Comparison of ENCODE assay signal across 14 cellular contexts in genomic region chr3:127391436-127392145, GRCh38.
A peak's percentile ranks its signal among the peaks of the same experiment; 100 is the strongest.
DNase-seq lines count a peak whose midpoint lies in the region; ATAC-seq and TF ChIP-seq lines count a peak whose summit lies in the region.
"Had no signal": no experiment of that assay in that cellular context is flagged by ENCODE, and none has a peak within 500 bp of the region (broad histone marks: within the 10 kb centered on the region; RNA-seq: fewer than 3 reads in every experiment).

No MANE protein-coding gene starts in this region.

- CTCF ChIA-PET in CD4-positive, alpha-beta T cell (lab: Charles Lee) = no interaction called here

- no peaks in the 10 kb centered on the region for H3K23me2 ChIP-seq in H9 (ENCODE audit: insufficient read length, low read depth, low read length, poor library complexity, severe bottlenecking)

- no peak overlapping the region for H3K4me2 ChIP-seq in H9 (ENCODE audit: insufficient read depth, insufficient read length, low read length)

- intact Hi-C loops in sigmoid colon (cut with DNase I) = no loop called here
- intact Hi-C loops in CD4-positive, alpha-beta T cell (cut with DNase I, micrococcal nuclease) = no loop called here

- H4K5ac ChIP-seq in H9 (ENCODE audit: insufficient read length, low read depth, low read length) = no peak overlapping the region

- H4K91ac ChIP-seq in H9 (ENCODE audit: insufficient read length, low read depth, low read length) = no peak overlapping the region

- H3K4ac ChIP-seq in H9 (ENCODE audit: low read depth, low read length) = no peak overlapping the region

- POLR2A ChIA-PET in CD4-positive, alpha-beta T cell (lab: Charles Lee) = no interaction called here

- H4K20me1 ChIP-seq in H9 (ENCODE audit: control insufficient read depth, insufficient read depth, insufficient read length) = no peaks in the 10 kb centered on the region

- H3K9ac ChIP-seq in H9 (ENCODE audit: extremely low read depth, insufficient read length, low read length) = no peak overlapping the region

- H3K27me3 ChIP-seq in BE2C = no peaks in the 10 kb centered on the region
- no peaks in the 10 kb centered on the region for H3K27me3 ChIP-seq in H9 (ENCODE audit: insufficient read depth, low read length)
- H3K27me3 ChIP-seq in sigmoid colon = peaks cover 0 to 25% (median 0%) of the 10 kb centered on the region in 3 donors
- H3K27me3 ChIP-seq in CD4-positive, alpha-beta T cell (ENCODE audit: control insufficient read depth, insufficient read depth, low read length) = no peaks in the 10 kb centered on the region

- peaks cover 36 to 45% of the 10 kb centered on the region in 2 experiments for H3K4me1 Mint-ChIP-seq in H9
- H3K4me1 Mint-ChIP-seq in glutamatergic neuron (ENCODE audit: low read depth, unreplicated experiment) = peaks cover 21% of the 10 kb centered on the region
- no peaks in the 10 kb centered on the region for H3K4me1 Mint-ChIP-seq in CD4-positive, alpha-beta T cell (ENCODE audit: low read depth)

- peaks cover 3% of the 10 kb centered on the region; the same call in 1 of the 2 replicates for H3K4me1 ChIP-seq in BE2C
- no peaks in the 10 kb centered on the region; the same call in 1 of the 2 replicates for H3K4me1 ChIP-seq in H9 (ENCODE audit: insufficient read depth, low read length)
- no peaks in the 10 kb centered on the region for H3K4me1 ChIP-seq in sigmoid colon

- H3K23ac ChIP-seq in H9 (ENCODE audit: insufficient read length, low read depth, low read length) = no peak overlapping the region

- H2BK15ac ChIP-seq in H9 (ENCODE audit: low read depth, low read length) = no peak overlapping the region

- no peaks in the 10 kb centered on the region for H3K79me1 ChIP-seq in H9 (ENCODE audit: insufficient read depth, low read depth, low read length, poor library complexity, severe bottlenecking)

- no peak for TF ChIP-seq EP300 in sigmoid colon (IDR thresholded peaks at IDR 0.05)

- H4K8ac ChIP-seq in H9 (replicated peaks; ENCODE audit: insufficient read length, low read depth, low read length) = no peak overlapping the region

- peak overlapping the region; percentile 9 for H3K18ac ChIP-seq in H9 (ENCODE audit: insufficient read length, low read depth, low read length)

- H3K27ac ChIP-seq in H9 (ENCODE audit: insufficient read length, low read depth, low read length) (no peak overlapping the region), sigmoid colon (no peak overlapping the region)
- H3K27ac ChIP-seq in CD4-positive, alpha-beta T cell (ENCODE audit: low read depth, low read length) = no peak overlapping the region

- WGBS in H9 (ENCODE audit: extremely low coverage, insufficient read length, low lambda C conversion rate) = no CpG with 5 or more reads among the region's 14 CpGs
- 59 to 74% methylated on average over 14 of the region's 14 CpGs for WGBS in sigmoid colon, 2 donors

- H3K36me3 Mint-ChIP-seq in H9 (ENCODE audit: insufficient read depth in 1 of 3, low read depth in 3 of 3) (no peaks in the 10 kb centered on the region; a peak in 2 of 7 replicates), glutamatergic neuron (ENCODE audit: unreplicated experiment) (peaks cover 3% of the 10 kb centered on the region)
- no peaks in the 10 kb centered on the region for H3K36me3 Mint-ChIP-seq in CD4-positive, alpha-beta T cell (ENCODE audit: low read depth)

- H2BK120ac ChIP-seq in H9 (ENCODE audit: low read depth, low read length, poor library complexity, severe bottlenecking) = no peak overlapping the region

- DNase-seq in BE2C = peak; percentile 62
- peak; percentile 24 for DNase-seq in H9
- no peak for DNase-seq in glutamatergic neuron
- peak; percentile 56 for DNase-seq in sigmoid colon
- DNase-seq in CD4-positive, alpha-beta T cell = no peak
- DNase-seq in NCI-H524 (lab: John Stamatoyannopoulos, UW) = no peak
- no peak for DNase-seq in COLO668 (lab: John Stamatoyannopoulos, UW; ENCODE audit: unreplicated experiment)
- DNase-seq: DMS53; HCEC 1CT; NCI-H1105; NCI-H1694; NCI-H69; NK-92 treated with Interleukin-12 subunit alpha and Interleukin-12 subunit beta, amount 100 ng/mL, for 24 hours; OCI-M1 had no signal

- 0 out of 2 replicates have a peak overlapping the region, but pooled peaks have one; percentile 34 for H3K14ac ChIP-seq in H9 (ENCODE audit: insufficient read depth, low read length)

- H3K4me3 ChIP-seq in BE2C (ENCODE audit: low read depth, low read length) (no peak overlapping the region), sigmoid colon (no peak overlapping the region)

- H2BK5ac ChIP-seq in H9 (ENCODE audit: insufficient read length, low read length) = no peak overlapping the region

- no peak overlapping the region for H3T11ph ChIP-seq in H9 (ENCODE audit: low read length)

- H3K36me3 ChIP-seq in BE2C (no peaks in the 10 kb centered on the region), sigmoid colon (no peaks in the 10 kb centered on the region)

- H3K9me3 ChIP-seq in BE2C (no peaks in the 10 kb centered on the region), H9 (ENCODE audit: control insufficient read depth, low read depth, low read length) (no peaks in the 10 kb centered on the region), sigmoid colon (no peaks in the 10 kb centered on the region)
- no peaks in the 10 kb centered on the region for H3K9me3 ChIP-seq in CD4-positive, alpha-beta T cell (ENCODE audit: control insufficient read depth, low read length)

- H3K9me3 Mint-ChIP-seq in H9 (no peaks in the 10 kb centered on the region; a peak in 1 of 5 replicates), glutamatergic neuron (ENCODE audit: unreplicated experiment) (peaks cover 7% of the 10 kb centered on the region)
- H3K9me3 Mint-ChIP-seq in CD4-positive, alpha-beta T cell = no peaks in the 10 kb centered on the region

- no peak for TF ChIP-seq POLR2A in sigmoid colon (IDR thresholded peaks at IDR 0.05)

- ATAC-seq in CD4-positive, alpha-beta T cell (ENCODE audit: poor library complexity) = no peak

- no peak overlapping the region for H2BK20ac ChIP-seq in H9 (ENCODE audit: low read depth, low read length, poor library complexity, severe bottlenecking)

- no peak for TF ChIP-seq CTCF in BE2C (IDR thresholded peaks at IDR 0.05; ENCODE audit: low read depth, low read length)
- no peak for TF ChIP-seq CTCF in H9 (conservative IDR thresholded peaks at IDR 0.05)
- no peak for TF ChIP-seq CTCF in glutamatergic neuron (IDR thresholded peaks at IDR 0.05; ENCODE audit: partially characterized antibody, unreplicated experiment)
- TF ChIP-seq CTCF in sigmoid colon (IDR thresholded peaks at IDR 0.05) = no peak
- TF ChIP-seq CTCF in CD4-positive, alpha-beta T cell (IDR thresholded peaks at IDR 0.05) = no peak

- no peak overlapping the region for H2BK12ac ChIP-seq in H9 (ENCODE audit: insufficient read length, low read depth, low read length)

- no peak overlapping the region for H3K56ac ChIP-seq in H9 (ENCODE audit: insufficient read length, low read depth, low read length)

- no peak overlapping the region for H2AK5ac ChIP-seq in H9 (ENCODE audit: insufficient read length, low read length)

- H3K27ac Mint-ChIP-seq in H9 = peak overlapping the region in 1 of 3 experiments; percentile 59; a peak in 2 of 7 replicates
- H3K27ac Mint-ChIP-seq in glutamatergic neuron (ENCODE audit: unreplicated experiment) = peak overlapping the region; percentile 22
- H3K27ac Mint-ChIP-seq in CD4-positive, alpha-beta T cell = no peak overlapping the region

- no peak overlapping the region for H2AFZ ChIP-seq in H9 (ENCODE audit: low read length)

- peaks cover 2% of the 10 kb centered on the region for H3K27me3 Mint-ChIP-seq in H9 (ENCODE audit: low read depth)
- H3K27me3 Mint-ChIP-seq in glutamatergic neuron (ENCODE audit: unreplicated experiment) = peaks cover 11% of the 10 kb centered on the region
- H3K27me3 Mint-ChIP-seq in CD4-positive, alpha-beta T cell = peaks cover 23% of the 10 kb centered on the region

- H3K4me3 Mint-ChIP-seq in H9 (no peak overlapping the region), glutamatergic neuron (ENCODE audit: unreplicated experiment) (no peak overlapping the region)
- H3K4me3 Mint-ChIP-seq in CD4-positive, alpha-beta T cell = no peak overlapping the region

- H3K79me2 ChIP-seq in H9 (ENCODE audit: insufficient read depth, low read length) = no peaks in the 10 kb centered on the region

Comparison
In these comparisons a context has a peak if more than half of its experiments do, and no peak if none do; other contexts are left out.
1. DNase-seq: peak in BE2C (single experiment), H9 (single experiment) and sigmoid colon (single experiment); none in glutamatergic neuron (single experiment), CD4-positive, alpha-beta T cell (0 of 10), NCI-H524 (0 of 2) and COLO668 (single experiment).